In the genomic region with DNA sequence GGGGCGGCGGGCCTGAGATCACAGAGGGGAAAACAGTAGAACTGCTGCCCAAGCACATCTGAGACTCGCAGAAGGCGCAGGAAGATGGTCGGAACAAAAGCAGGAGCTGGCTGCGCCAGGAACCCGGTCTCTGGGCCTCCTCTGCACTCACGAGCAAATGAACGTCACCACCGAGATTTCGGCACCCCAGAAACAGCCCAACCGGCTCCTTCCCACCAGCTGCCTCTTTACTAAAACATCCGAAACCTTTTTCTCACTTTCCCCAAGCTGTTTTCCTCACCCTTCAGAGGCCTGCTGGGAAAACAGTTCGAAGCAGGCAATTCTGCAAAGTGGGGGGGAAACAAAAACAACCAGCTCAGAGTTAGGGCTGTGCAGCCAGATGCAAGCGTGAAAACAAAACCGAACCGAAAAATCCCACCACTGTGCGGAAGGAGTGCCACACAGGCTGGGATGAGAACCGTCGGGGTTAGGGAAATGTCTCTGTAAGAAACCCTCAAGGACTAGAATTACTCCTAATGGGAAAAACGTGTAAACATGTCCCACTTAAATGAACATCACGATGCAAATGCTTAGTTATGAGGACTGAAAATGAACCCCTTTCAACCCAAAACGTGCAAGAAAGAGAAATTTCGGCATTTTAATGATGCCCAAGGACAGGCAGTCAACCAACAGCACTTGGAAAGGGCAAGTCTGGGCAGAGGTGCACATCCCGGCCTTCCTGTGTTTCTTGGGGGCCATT, we compare ENCODE assay signal across 9 cellular contexts. TPM values are rescaled to one million over a fixed set of nuclear protein-coding genes. Genes with fewer than 3 reads are reported as not detected.
A peak's percentile ranks its signal among the peaks of the same experiment; 100 is the strongest.
DNase-seq lines count a peak whose midpoint lies in the region; ATAC-seq and TF ChIP-seq lines count a peak whose summit lies in the region.
"Had no signal": no experiment of that assay in that cellular context is flagged by ENCODE, and none has a peak within 500 bp of the region (broad histone marks: within the 10 kb centered on the region; RNA-seq: fewer than 3 reads in every experiment).

No MANE protein-coding gene starts in this region.

- no peak for TF ChIP-seq CTCF in neutrophil (IDR thresholded peaks at IDR 0.05)

- POLR2A ChIA-PET in activated naive CD8-positive, alpha-beta T cell treated with anti-CD3 and anti-CD28 coated beads, Interleukin-2, amount 10 ng/mL, durations not matched to agents 7 days and 5 days (lab: Charles Lee): no interaction called here

- peaks cover 10% of the 10 kb centered on the region for H3K36me3 Mint-ChIP-seq in activated naive CD8-positive, alpha-beta T cell treated with anti-CD3 and anti-CD28 coated beads, Interleukin-2, amount 10 ng/mL, durations not matched to agents 7 days and 5 days
- peaks cover 15% of the 10 kb centered on the region for H3K36me3 Mint-ChIP-seq in activated naive CD8-positive, alpha-beta T cell treated with anti-CD3 and anti-CD28 coated beads for 36 hours

- H3K4me3 ChIP-seq in neutrophil (ENCODE audit: low read depth in 1 of 2, low read length in 1 of 2) (no peak overlapping the region), aorta (ENCODE audit: low read length in 2 of 2) (peak overlapping the region in 1 of 2 donors; percentile 1)

- H3K27me3 ChIP-seq in neutrophil (no peaks in the 10 kb centered on the region), aorta (ENCODE audit: control insufficient read depth in 1 of 2, insufficient read depth in 2 of 2, low read length in 1 of 2) (no peaks in the 10 kb centered on the region)

- no peak for DNase-seq in activated naive CD8-positive, alpha-beta T cell treated with anti-CD3 and anti-CD28 coated beads, Interleukin-2, amount 10 ng/mL, durations not matched to agents 7 days and 5 days
- no peak for DNase-seq in activated naive CD8-positive, alpha-beta T cell treated with anti-CD3 and anti-CD28 coated beads for 36 hours
- DNase-seq in globus pallidus (ENCODE audit: low spot score): peak; percentile 51
- no peak for DNase-seq in aorta
- no peak for DNase-seq in activated naive CD4-positive, alpha-beta T cell treated with anti-CD3 and anti-CD28 coated beads, Interleukin-2, amount 50 U/mL, for 16 hours
- no peak for DNase-seq in T-helper 1 cell
- DNase-seq: Kasumi-1 had no signal

- H3K9me3 ChIP-seq in neutrophil (no peaks in the 10 kb centered on the region), aorta (ENCODE audit: control insufficient read depth, low read length) (no peaks in the 10 kb centered on the region)

- no peaks in the 10 kb centered on the region for H3K27me3 Mint-ChIP-seq in activated naive CD8-positive, alpha-beta T cell treated with anti-CD3 and anti-CD28 coated beads, Interleukin-2, amount 10 ng/mL, durations not matched to agents 7 days and 5 days
- H3K27me3 Mint-ChIP-seq in activated naive CD8-positive, alpha-beta T cell treated with anti-CD3 and anti-CD28 coated beads for 36 hours: no peaks in the 10 kb centered on the region

- no peak for ATAC-seq in activated naive CD8-positive, alpha-beta T cell treated with anti-CD3 and anti-CD28 coated beads, Interleukin-2, amount 10 ng/mL, durations not matched to agents 7 days and 5 days (ENCODE audit: low read depth)
- peak; percentile 58 for ATAC-seq in aorta (ENCODE audit: low FRiP score)
- no peak for ATAC-seq in HG03025 (IDR thresholded peaks at IDR 0.05; ENCODE audit: low FRiP score, unreplicated experiment)

- H3K4me3 Mint-ChIP-seq in activated naive CD8-positive, alpha-beta T cell treated with anti-CD3 and anti-CD28 coated beads, Interleukin-2, amount 10 ng/mL, durations not matched to agents 7 days and 5 days: no peak overlapping the region
- H3K4me3 Mint-ChIP-seq in activated naive CD8-positive, alpha-beta T cell treated with anti-CD3 and anti-CD28 coated beads for 36 hours: no peak overlapping the region

- H3K27ac ChIP-seq in neutrophil: peak overlapping the region; percentile 52
- peak overlapping the region; percentile 18 to 31 for H3K27ac ChIP-seq in aorta (ENCODE audit: low read depth in 1 of 2, low read length in 2 of 2)

- no peaks in the 10 kb centered on the region for H3K4me1 ChIP-seq in neutrophil (ENCODE audit: control insufficient read depth in 1 of 2, insufficient read depth in 1 of 2, low read depth in 1 of 2, low read length in 1 of 2)
- H3K4me1 ChIP-seq in aorta (ENCODE audit: control insufficient read depth in 1 of 2, insufficient read depth in 2 of 2, low read length in 2 of 2): no peaks in the 10 kb centered on the region

- peaks cover 4% of the 10 kb centered on the region for H3K9me3 Mint-ChIP-seq in activated naive CD8-positive, alpha-beta T cell treated with anti-CD3 and anti-CD28 coated beads, Interleukin-2, amount 10 ng/mL, durations not matched to agents 7 days and 5 days
- peaks cover 4% of the 10 kb centered on the region for H3K9me3 Mint-ChIP-seq in activated naive CD8-positive, alpha-beta T cell treated with anti-CD3 and anti-CD28 coated beads for 36 hours

- H3K27ac Mint-ChIP-seq in activated naive CD8-positive, alpha-beta T cell treated with anti-CD3 and anti-CD28 coated beads, Interleukin-2, amount 10 ng/mL, durations not matched to agents 7 days and 5 days: peak overlapping the region; percentile 46
- no peak overlapping the region for H3K27ac Mint-ChIP-seq in activated naive CD8-positive, alpha-beta T cell treated with anti-CD3 and anti-CD28 coated beads for 36 hours

- 15 to 17% methylated on average over 25 of the region's 25 CpGs for WGBS in aorta, 2 donors

- intact Hi-C loops in aorta (cut with DNase I): no loop called here

- H3K36me3 ChIP-seq in neutrophil (peaks cover 45% of the 10 kb centered on the region), aorta (ENCODE audit: control insufficient read depth in 1 of 2, insufficient read depth in 2 of 2, low read length in 1 of 2) (peaks cover 0 to 16% of the 10 kb centered on the region in 2 donors)

- no peaks in the 10 kb centered on the region for H3K4me1 Mint-ChIP-seq in activated naive CD8-positive, alpha-beta T cell treated with anti-CD3 and anti-CD28 coated beads, Interleukin-2, amount 10 ng/mL, durations not matched to agents 7 days and 5 days
- H3K4me1 Mint-ChIP-seq in activated naive CD8-positive, alpha-beta T cell treated with anti-CD3 and anti-CD28 coated beads for 36 hours: no peaks in the 10 kb centered on the region

RNA-seq across cellular contexts. Expression of a gene that starts 15.9 kb away (rescaled TPM):
- total RNA-seq in activated naive CD8-positive, alpha-beta T cell treated with anti-CD3 and anti-CD28 coated beads, Interleukin-2, amount 10 ng/mL, durations not matched to agents 7 days and 5 days: 10 to 100 TPM; 17.0 to 18.1 TPM
- 10 to 100 TPM; 18.2 to 19.7 TPM for total RNA-seq in activated naive CD8-positive, alpha-beta T cell treated with anti-CD3 and anti-CD28 coated beads for 36 hours
- 10 to 100 TPM; 15.7 to 21.8 TPM for total RNA-seq in aorta
- polyA plus RNA-seq in aorta: 1 to 10 TPM; 6.0 to 7.7 TPM

RNA-seq across cellular contexts. Expression of a gene that starts 15.9 kb away (rescaled TPM):
- total RNA-seq in activated naive CD8-positive, alpha-beta T cell treated with anti-CD3 and anti-CD28 coated beads, Interleukin-2, amount 10 ng/mL, durations not matched to agents 7 days and 5 days: 10 to 100 TPM; 35.3 to 37.0 TPM
- 10 to 100 TPM; 33.2 to 36.0 TPM for total RNA-seq in activated naive CD8-positive, alpha-beta T cell treated with anti-CD3 and anti-CD28 coated beads for 36 hours
- total RNA-seq in aorta: 10 to 100 TPM; 31.3 to 33.5 TPM
- 10 to 100 TPM; 15.2 to 15.5 TPM for polyA plus RNA-seq in aorta
